ENCODE assay signal across 10 cellular contexts in the genomic region with DNA sequence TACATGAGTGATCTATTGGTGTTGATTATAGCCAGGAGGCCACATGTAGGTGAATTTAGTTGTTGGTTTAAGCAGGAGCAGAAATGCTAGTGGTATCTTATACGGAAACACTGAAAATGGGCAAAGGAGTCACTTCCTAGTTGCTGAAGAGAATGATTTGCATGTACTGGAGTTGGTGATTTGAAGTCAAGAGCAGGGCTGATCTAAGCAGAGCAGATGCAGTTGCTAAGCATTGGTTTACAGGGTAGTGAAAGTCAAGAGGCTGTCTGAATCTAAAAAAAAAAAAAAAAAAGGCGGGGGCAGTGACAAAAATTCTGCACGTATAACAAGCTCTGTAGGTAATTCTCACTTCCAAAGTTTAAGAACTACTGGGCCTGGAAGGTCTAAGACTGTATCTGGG. TPM values are rescaled to one million over a fixed set of nuclear protein-coding genes. Genes with fewer than 3 reads are reported as not detected.
A peak's percentile ranks its signal among the peaks of the same experiment; 100 is the strongest.
DNase-seq lines count a peak whose midpoint lies in the region; ATAC-seq and TF ChIP-seq lines count a peak whose summit lies in the region.
"Had no signal": no experiment of that assay in that cellular context is flagged by ENCODE, and none has a peak within 500 bp of the region (broad histone marks: within the 10 kb centered on the region; RNA-seq: fewer than 3 reads in every experiment).

No MANE protein-coding gene starts in this region.

- intact Hi-C loops in posterior cingulate gyrus (cut with DNase I): no loop called here
- intact Hi-C loops in naive thymus-derived CD4-positive, alpha-beta T cell (cut with micrococcal nuclease): no loop called here
- intact Hi-C loops in activated T-helper 1 cell treated with anti-CD3 and anti-CD28 coated beads, Interleukin-12 subunit alpha, Interleukin-12 subunit beta, Interleukin-2, Interleukin-4 antibody, amounts not matched to agents 30 ng/mL and 10 ng/mL and 1 ng/mL, durations not matched to agents 14 hours and 24 hours and 36 hours (cut with micrococcal nuclease): no loop called here

- no peaks in the 10 kb centered on the region for H3K9me3 Mint-ChIP-seq in naive thymus-derived CD4-positive, alpha-beta T cell
- no peaks in the 10 kb centered on the region for H3K9me3 Mint-ChIP-seq in activated T-helper 1 cell treated with anti-CD3 and anti-CD28 coated beads, Interleukin-12 subunit alpha, Interleukin-12 subunit beta, Interleukin-2, Interleukin-4 antibody, amounts not matched to agents 30 ng/mL and 10 ng/mL and 1 ng/mL, durations not matched to agents 14 hours and 24 hours and 36 hours

- no peak overlapping the region for H3K27ac ChIP-seq in naive thymus-derived CD4-positive, alpha-beta T cell (ENCODE audit: low read depth, low read length)

- no peaks in the 10 kb centered on the region for H3K9me3 ChIP-seq in naive thymus-derived CD4-positive, alpha-beta T cell (ENCODE audit: control insufficient read depth in 2 of 3, low read length in 3 of 3)

- POLR2A ChIA-PET in naive thymus-derived CD4-positive, alpha-beta T cell (lab: Charles Lee): no interaction called here

- no peak overlapping the region for H3K4me3 ChIP-seq in naive thymus-derived CD4-positive, alpha-beta T cell (ENCODE audit: low read length)

- H3K27me3 ChIP-seq in naive thymus-derived CD4-positive, alpha-beta T cell (ENCODE audit: control insufficient read depth in 2 of 2, insufficient read depth in 2 of 2, low read length in 2 of 2): no peaks in the 10 kb centered on the region

- no peak overlapping the region for H3K4me3 Mint-ChIP-seq in naive thymus-derived CD4-positive, alpha-beta T cell
- no peak overlapping the region for H3K4me3 Mint-ChIP-seq in activated T-helper 1 cell treated with anti-CD3 and anti-CD28 coated beads, Interleukin-12 subunit alpha, Interleukin-12 subunit beta, Interleukin-2, Interleukin-4 antibody, amounts not matched to agents 30 ng/mL and 10 ng/mL and 1 ng/mL, durations not matched to agents 14 hours and 24 hours and 36 hours
- H3K4me3 Mint-ChIP-seq: activated CD8-positive, alpha-beta T cell treated with anti-CD3 and anti-CD28 coated beads, Interleukin-2, amount 10 ng/mL, durations not matched to agents 7 days and 5 days had no signal

- peak; percentile 63 for ATAC-seq in GM18520 (IDR thresholded peaks at IDR 0.05; ENCODE audit: unreplicated experiment)
- peak; percentile 71 for ATAC-seq in GM21390 (IDR thresholded peaks at IDR 0.05; ENCODE audit: unreplicated experiment)
- ATAC-seq in HG03064 (IDR thresholded peaks at IDR 0.05; ENCODE audit: low read depth, unreplicated experiment): peak; percentile 54
- ATAC-seq in naive thymus-derived CD4-positive, alpha-beta T cell: no peak
- ATAC-seq: activated CD8-positive, alpha-beta T cell treated with anti-CD3 and anti-CD28 coated beads, Interleukin-2, amount 10 ng/mL, durations not matched to agents 7 days and 5 days; HCT116 had no signal

- CTCF ChIA-PET in naive thymus-derived CD4-positive, alpha-beta T cell (lab: Charles Lee): interaction anchor here (1.4 kb wide), 1 partner anchor 27 kb away, joined by 4 read pairs; no protein-coding TSS in a partner anchor

- no peaks in the 10 kb centered on the region for H3K36me3 Mint-ChIP-seq in naive thymus-derived CD4-positive, alpha-beta T cell
- peaks cover 3% of the 10 kb centered on the region for H3K36me3 Mint-ChIP-seq in activated T-helper 1 cell treated with anti-CD3 and anti-CD28 coated beads, Interleukin-12 subunit alpha, Interleukin-12 subunit beta, Interleukin-2, Interleukin-4 antibody, amounts not matched to agents 30 ng/mL and 10 ng/mL and 1 ng/mL, durations not matched to agents 14 hours and 24 hours and 36 hours (ENCODE audit: low read depth)

- H3K4me1 ChIP-seq in naive thymus-derived CD4-positive, alpha-beta T cell (ENCODE audit: control insufficient read depth in 2 of 2, insufficient read depth in 2 of 2, low read length in 2 of 2): peaks cover 0 to 3% of the 10 kb centered on the region in 2 donors

- no peaks in the 10 kb centered on the region for H3K27me3 Mint-ChIP-seq in naive thymus-derived CD4-positive, alpha-beta T cell
- H3K27me3 Mint-ChIP-seq in activated T-helper 1 cell treated with anti-CD3 and anti-CD28 coated beads, Interleukin-12 subunit alpha, Interleukin-12 subunit beta, Interleukin-2, Interleukin-4 antibody, amounts not matched to agents 30 ng/mL and 10 ng/mL and 1 ng/mL, durations not matched to agents 14 hours and 24 hours and 36 hours (ENCODE audit: insufficient read depth): no peaks in the 10 kb centered on the region

- H3K4me1 Mint-ChIP-seq in naive thymus-derived CD4-positive, alpha-beta T cell: peaks cover 4 to 17% (median 6%) of the 10 kb centered on the region in 7 donors
- peaks cover 14% of the 10 kb centered on the region for H3K4me1 Mint-ChIP-seq in activated T-helper 1 cell treated with anti-CD3 and anti-CD28 coated beads, Interleukin-12 subunit alpha, Interleukin-12 subunit beta, Interleukin-2, Interleukin-4 antibody, amounts not matched to agents 30 ng/mL and 10 ng/mL and 1 ng/mL, durations not matched to agents 14 hours and 24 hours and 36 hours (ENCODE audit: low read depth)

- no peak overlapping the region for H3K27ac Mint-ChIP-seq in naive thymus-derived CD4-positive, alpha-beta T cell
- no peak overlapping the region for H3K27ac Mint-ChIP-seq in activated T-helper 1 cell treated with anti-CD3 and anti-CD28 coated beads, Interleukin-12 subunit alpha, Interleukin-12 subunit beta, Interleukin-2, Interleukin-4 antibody, amounts not matched to agents 30 ng/mL and 10 ng/mL and 1 ng/mL, durations not matched to agents 14 hours and 24 hours and 36 hours
- H3K27ac Mint-ChIP-seq: activated CD8-positive, alpha-beta T cell treated with anti-CD3 and anti-CD28 coated beads, Interleukin-2, amount 10 ng/mL, durations not matched to agents 7 days and 5 days had no signal

- TF ChIP-seq POLR2A in Raji (IDR thresholded peaks at IDR 0.05; ENCODE audit: insufficient read depth, low read depth, low read length): peak; percentile 57

- no peak for DNase-seq in posterior cingulate gyrus
- no peak for DNase-seq in DMS153 treated with DMSO at 0.1 percent for 48 hours (lab: John Stamatoyannopoulos, UW; ENCODE audit: unreplicated experiment)
- no peak for DNase-seq in naive thymus-derived CD4-positive, alpha-beta T cell
- DNase-seq in activated T-helper 1 cell treated with anti-CD3 and anti-CD28 coated beads, Interleukin-12 subunit alpha, Interleukin-12 subunit beta, Interleukin-2, Interleukin-4 antibody, amounts not matched to agents 30 ng/mL and 10 ng/mL and 1 ng/mL, durations not matched to agents 14 hours and 24 hours and 36 hours (ENCODE audit: low spot score): no peak
- DNase-seq: activated CD8-positive, alpha-beta T cell treated with anti-CD3 and anti-CD28 coated beads, Interleukin-2, amount 10 ng/mL, durations not matched to agents 7 days and 5 days had no signal

- H3K36me3 ChIP-seq in naive thymus-derived CD4-positive, alpha-beta T cell (ENCODE audit: control insufficient read depth in 2 of 3, insufficient read depth in 3 of 3, low read length in 3 of 3): no peaks in the 10 kb centered on the region

RNA-seq across cellular contexts. Expression of a gene that starts 3.5 kb away (rescaled TPM):
- 10 to 100 TPM; 11.0 to 34.5 (median 22.3) TPM for total RNA-seq in naive thymus-derived CD4-positive, alpha-beta T cell
- 10 to 100 TPM; 21.3 to 29.5 TPM for polyA plus RNA-seq in naive thymus-derived CD4-positive, alpha-beta T cell
- total RNA-seq in activated T-helper 1 cell treated with anti-CD3 and anti-CD28 coated beads, Interleukin-12 subunit alpha, Interleukin-12 subunit beta, Interleukin-2, Interleukin-4 antibody, amounts not matched to agents 30 ng/mL and 10 ng/mL and 1 ng/mL, durations not matched to agents 14 hours and 24 hours and 36 hours: 87.5 and 92.6 TPM in 2 replicates
